Comparison of ENCODE assay signal across 14 cellular contexts in the genomic region with DNA sequence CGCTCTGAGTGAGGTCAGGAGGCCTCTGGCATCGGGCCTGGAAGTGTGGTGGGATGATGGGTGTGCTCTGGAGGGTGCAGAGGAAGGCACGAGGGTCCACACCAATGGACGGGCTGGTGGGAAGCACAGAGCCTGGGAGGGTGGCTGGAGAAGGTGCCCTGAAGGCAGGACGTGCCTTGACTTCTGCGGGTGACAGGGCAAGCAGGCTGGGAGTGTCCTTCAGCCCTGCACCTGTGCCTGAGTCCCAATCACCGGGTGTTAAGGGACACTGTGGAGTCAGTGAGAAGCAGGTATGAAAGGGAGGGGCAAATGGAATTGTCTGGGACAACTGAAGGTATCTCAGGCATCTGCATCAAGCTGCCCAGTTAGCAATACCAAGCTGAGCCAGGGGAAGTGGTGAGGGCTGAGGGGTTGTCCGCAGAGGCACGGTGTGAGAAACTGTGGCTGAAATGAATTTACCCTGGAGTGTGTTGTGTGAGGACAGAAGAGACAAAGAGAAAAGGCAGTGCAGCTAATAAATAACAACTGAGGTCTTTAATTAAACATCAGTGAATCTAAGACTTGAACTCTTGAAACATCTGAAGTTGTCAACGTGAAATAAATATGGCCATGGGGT.
"Had no signal": no experiment of that assay in that cellular context is flagged by ENCODE, and none has a peak within 500 bp of the region (broad histone marks: within the 10 kb centered on the region; RNA-seq: fewer than 3 reads in every experiment).

No MANE protein-coding gene starts in this region.

- H3K4me1 ChIP-seq: prostate gland, upper lobe of left lung had no signal

- DNase-seq: activated CD4-positive, alpha-beta memory T cell treated with anti-CD3 and anti-CD28 coated beads for 36 hours; activated CD4-positive, CD25-positive, alpha-beta regulatory T cell treated with anti-CD3 and anti-CD28 coated beads, Interleukin-2, amount 50 U/mL, for 72 hours; caudate nucleus; cortex of kidney; effector memory CD8-positive, alpha-beta T cell; left ventricle myocardium superior; spleen; stimulated activated CD4-positive, alpha-beta T cell treated with anti-CD3 and anti-CD28 coated beads, Interleukin-1b, Interleukin-23, amount 100 ng/mL, for 48 hours; stimulated activated naive CD4-positive, alpha-beta T cell had no signal

- H2AFZ ChIP-seq: hepatocyte had no signal

- H3K27ac Mint-ChIP-seq: activated CD4-positive, alpha-beta memory T cell treated with anti-CD3 and anti-CD28 coated beads for 36 hours; T-helper 2 cell treated with Interferon-gamma antibody and Interleukin-4, amounts not matched to agents 5 μg/mL and 100 μg/mL, for 36 hours had no signal

- H3K9me3 ChIP-seq: prostate gland, spleen, upper lobe of left lung had no signal

- ATAC-seq: effector memory CD8-positive, alpha-beta T cell; left ventricle myocardium superior; sciatic nerve had no signal

- H3K4me3 ChIP-seq: hepatocyte, prostate gland, spleen, upper lobe of left lung had no signal

- H3K36me3 ChIP-seq: prostate gland had no signal

- H3K27me3 Mint-ChIP-seq: activated CD4-positive, alpha-beta memory T cell treated with anti-CD3 and anti-CD28 coated beads for 36 hours; effector memory CD8-positive, alpha-beta T cell had no signal

- H3K4me2 ChIP-seq: hepatocyte had no signal

- H3K27me3 ChIP-seq: hepatocyte, spleen, upper lobe of left lung had no signal

- H3K4me3 Mint-ChIP-seq: activated CD4-positive, alpha-beta memory T cell treated with anti-CD3 and anti-CD28 coated beads for 36 hours; effector memory CD8-positive, alpha-beta T cell; T-helper 2 cell treated with Interferon-gamma antibody and Interleukin-4, amounts not matched to agents 5 μg/mL and 100 μg/mL, for 36 hours had no signal

- H3K9me3 Mint-ChIP-seq: activated CD4-positive, alpha-beta memory T cell treated with anti-CD3 and anti-CD28 coated beads for 36 hours; effector memory CD8-positive, alpha-beta T cell; T-helper 2 cell treated with Interferon-gamma antibody and Interleukin-4, amounts not matched to agents 5 μg/mL and 100 μg/mL, for 36 hours had no signal

- H3K27ac ChIP-seq: hepatocyte, prostate gland, spleen, upper lobe of left lung had no signal
